Comparison of ENCODE assay signal across 20 cellular contexts in the genomic region with DNA sequence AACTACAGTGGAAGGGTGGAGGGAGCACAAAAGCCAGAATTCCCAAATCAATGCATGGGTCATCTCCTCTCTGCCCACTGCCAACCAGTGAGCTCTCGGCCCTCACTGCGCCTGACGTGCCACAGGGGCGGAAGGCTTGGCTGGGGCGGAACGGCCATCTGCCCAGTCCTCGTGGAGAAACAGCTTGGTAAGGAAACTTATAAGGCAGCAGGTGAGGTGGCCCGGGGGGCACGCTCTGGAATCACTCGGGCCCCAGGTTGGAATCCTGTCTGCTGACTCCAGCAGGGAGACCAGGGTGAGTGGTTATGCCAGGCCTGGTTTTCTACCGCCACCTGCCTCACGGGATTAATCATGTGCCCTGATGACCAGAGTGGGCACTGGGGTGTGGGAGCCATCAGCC. TPM values are rescaled to one million over a fixed set of nuclear protein-coding genes. Genes with fewer than 3 reads are reported as not detected.
DNase-seq lines count a peak whose midpoint lies in the region; ATAC-seq and TF ChIP-seq lines count a peak whose summit lies in the region.
"Had no signal": no experiment of that assay in that cellular context is flagged by ENCODE, and none has a peak within 500 bp of the region (broad histone marks: within the 10 kb centered on the region; RNA-seq: fewer than 3 reads in every experiment).

No MANE protein-coding gene starts in this region.

- DNase-seq in Right ventricle myocardium superior: peak; percentile 18
- no peak for DNase-seq in right atrium auricular region (ENCODE audit: low spot score)
- DNase-seq in activated B cell treated with CpG ODN at 0.5 μM for 24 hours: no peak
- peak; percentile 30 for DNase-seq in lower lobe of right lung
- DNase-seq in NCI-H524 (lab: John Stamatoyannopoulos, UW): no peak
- DNase-seq: 8988T; Caco-2; CD4-positive, alpha-beta T cell; GM23248; MV-4-11; NCI-H187; NCI-H2107; NCI-H2227 treated with DMSO at 0.1 percent for 48 hours; NCI-H510A treated with DMSO at 0.1 percent for 48 hours; PC-3 had no signal

- TF ChIP-seq CTCF in right atrium auricular region (IDR thresholded peaks at IDR 0.05) (no peak), activated B cell treated with CpG ODN at 0.5 μM for 24 hours (IDR thresholded peaks at IDR 0.05) (no peak), lower lobe of right lung (IDR thresholded peaks at IDR 0.05) (no peak)

- peaks cover 31% of the 10 kb centered on the region for H3K36me3 Mint-ChIP-seq in activated B cell treated with CpG ODN at 0.5 μM for 24 hours (ENCODE audit: low read depth)
- peaks cover 44% of the 10 kb centered on the region for H3K36me3 Mint-ChIP-seq in stimulated activated memory B cell treated with anti-CD40 and anti-IgM and Interleukin-4, amounts not matched to agents 10 μg/mL and 1 μg/mL and 100 μg/mL, for 72 hours

- no peaks in the 10 kb centered on the region for H3K9me3 Mint-ChIP-seq in activated B cell treated with CpG ODN at 0.5 μM for 24 hours
- H3K9me3 Mint-ChIP-seq in stimulated activated memory B cell treated with anti-CD40 and anti-IgM and Interleukin-4, amounts not matched to agents 10 μg/mL and 1 μg/mL and 100 μg/mL, for 72 hours: no peaks in the 10 kb centered on the region
- H3K9me3 Mint-ChIP-seq: CD4-positive, alpha-beta T cell had no signal

- CTCF ChIA-PET in activated B cell treated with CpG ODN at 0.5 μM for 24 hours (lab: Charles Lee): no interaction called here

- H3K27ac ChIP-seq in right atrium auricular region: no peak overlapping the region
- H3K27ac ChIP-seq in lower lobe of right lung: no peak overlapping the region
- H3K27ac ChIP-seq: GM23248, KMS-11, SJSA1 had no signal

- H3K27me3 ChIP-seq in right atrium auricular region (no peaks in the 10 kb centered on the region), lower lobe of right lung (ENCODE audit: low read depth) (no peaks in the 10 kb centered on the region)
- H3K27me3 ChIP-seq: SJSA1 had no signal

- H3K4me3 Mint-ChIP-seq in activated B cell treated with CpG ODN at 0.5 μM for 24 hours: no peak overlapping the region
- no peak overlapping the region for H3K4me3 Mint-ChIP-seq in stimulated activated memory B cell treated with anti-CD40 and anti-IgM and Interleukin-4, amounts not matched to agents 10 μg/mL and 1 μg/mL and 100 μg/mL, for 72 hours
- H3K4me3 Mint-ChIP-seq: CD4-positive, alpha-beta T cell had no signal

- H3K4me1 ChIP-seq in right atrium auricular region: peaks cover 0 to 17% of the 10 kb centered on the region in 2 donors
- peaks cover 13% of the 10 kb centered on the region for H3K4me1 ChIP-seq in lower lobe of right lung

- H3K9me3 ChIP-seq in right atrium auricular region: no peaks in the 10 kb centered on the region
- no peaks in the 10 kb centered on the region for H3K9me3 ChIP-seq in lower lobe of right lung
- H3K9me3 ChIP-seq: Caco-2, SJSA1 had no signal

- H3K27ac Mint-ChIP-seq in activated B cell treated with CpG ODN at 0.5 μM for 24 hours: peak overlapping the region; percentile 24
- peak overlapping the region; percentile 19 for H3K27ac Mint-ChIP-seq in stimulated activated memory B cell treated with anti-CD40 and anti-IgM and Interleukin-4, amounts not matched to agents 10 μg/mL and 1 μg/mL and 100 μg/mL, for 72 hours
- H3K27ac Mint-ChIP-seq: CD4-positive, alpha-beta T cell had no signal

- intact Hi-C loops in Right ventricle myocardium superior (cut with DNase I): no loop called here
- intact Hi-C loops in activated B cell treated with CpG ODN at 0.5 μM for 24 hours (cut with micrococcal nuclease): no loop called here
- intact Hi-C loops in lower lobe of right lung (cut with DNase I): no loop called here

- ATAC-seq in Right ventricle myocardium superior (ENCODE audit: poor library complexity): no peak
- ATAC-seq in activated B cell treated with CpG ODN at 0.5 μM for 24 hours (ENCODE audit: low read depth): no peak
- ATAC-seq in lower lobe of right lung: no peak
- ATAC-seq in stimulated activated memory B cell treated with anti-CD40 and anti-IgM and Interleukin-4, amounts not matched to agents 10 μg/mL and 1 μg/mL and 100 μg/mL, for 72 hours: no peak
- no peak for ATAC-seq in GM18868 (IDR thresholded peaks at IDR 0.05; ENCODE audit: unreplicated experiment)
- ATAC-seq in HG02763 (IDR thresholded peaks at IDR 0.05; ENCODE audit: unreplicated experiment): no peak
- ATAC-seq: PC-3 had no signal

- H3K27me3 Mint-ChIP-seq in activated B cell treated with CpG ODN at 0.5 μM for 24 hours: no peaks in the 10 kb centered on the region
- H3K27me3 Mint-ChIP-seq in stimulated activated memory B cell treated with anti-CD40 and anti-IgM and Interleukin-4, amounts not matched to agents 10 μg/mL and 1 μg/mL and 100 μg/mL, for 72 hours: no peaks in the 10 kb centered on the region
- H3K27me3 Mint-ChIP-seq: CD4-positive, alpha-beta T cell had no signal

- peaks cover 40% of the 10 kb centered on the region for H3K4me1 Mint-ChIP-seq in activated B cell treated with CpG ODN at 0.5 μM for 24 hours
- peaks cover 50% of the 10 kb centered on the region for H3K4me1 Mint-ChIP-seq in stimulated activated memory B cell treated with anti-CD40 and anti-IgM and Interleukin-4, amounts not matched to agents 10 μg/mL and 1 μg/mL and 100 μg/mL, for 72 hours

- H3K36me3 ChIP-seq in right atrium auricular region: no peaks in the 10 kb centered on the region
- peaks cover 11% of the 10 kb centered on the region for H3K36me3 ChIP-seq in lower lobe of right lung

- POLR2A ChIA-PET in activated B cell treated with CpG ODN at 0.5 μM for 24 hours (lab: Charles Lee): interaction anchor here (1.2 to 3.8 kb wide), 2 partner anchors 9 to 16 kb away, joined by 4 to 14 read pairs; no protein-coding TSS in a partner anchor

- H3K4me3 ChIP-seq in right atrium auricular region (no peak overlapping the region), lower lobe of right lung (no peak overlapping the region)
- H3K4me3 ChIP-seq: GM23248, SJSA1 had no signal

RNA-seq across cellular contexts. Expression of gene VAV2, which starts 52.3 kb away (rescaled TPM):
- total RNA-seq in Right ventricle myocardium superior (4.9 TPM), right atrium auricular region (1 to 10 TPM; 3.4 to 6.0 TPM), activated B cell treated with CpG ODN at 0.5 μM for 24 hours (92.9 and 99.6 TPM in 2 replicates), lower lobe of right lung (26.9 TPM)

Comparison
In these comparisons a context has a peak if more than half of its experiments do, and no peak if none do; other contexts are left out.
1. DNase-seq: peak in Right ventricle myocardium superior (single experiment) and lower lobe of right lung (single experiment); none in right atrium auricular region (single experiment), activated B cell treated with CpG ODN at 0.5 μM for 24 hours (single experiment) and NCI-H524 (0 of 2).